ENCODE assay signal across 8 cellular contexts in genomic region chr16:16300263-16300859, GRCh38.
DNase-seq lines count a peak whose midpoint lies in the region; ATAC-seq, FAIRE-seq and TF ChIP-seq lines count a peak whose summit lies in the region.
"Not testable (repeated sequence)": the region's sequence is repeated elsewhere in the genome, so short reads cannot be mapped to it uniquely, and the experiment has no call there.

No MANE protein-coding gene starts in this region.

- peak; percentile 86 for ATAC-seq in RWPE2 (ENCODE audit: low read depth)
- ATAC-seq in esophagus mucosa = peak; percentile 37
- ATAC-seq in Right ventricle myocardium inferior = peak; percentile 87
- ATAC-seq in heart right ventricle = peak; percentile 62 to 88 (median 82)
- ATAC-seq in right cardiac atrium = peak; percentile 82 to 84
- peak; percentile 29 for ATAC-seq in HepG2
- ATAC-seq in omental fat pad (ENCODE audit: low FRiP score) = peak; percentile 44
- ATAC-seq in gastrocnemius medialis = peak; percentile 55 to 72

- not testable (repeated sequence) for H4K20me1 ChIP-seq in HepG2 (ENCODE audit: insufficient read depth, low read length)

- DNase-seq in RWPE2 (ENCODE audit: low spot score); Right ventricle myocardium inferior (ENCODE audit: missing footprints); heart right ventricle; right cardiac atrium; HepG2 (ENCODE audit: low spot score); omental fat pad (ENCODE audit: low spot score); gastrocnemius medialis: not testable (repeated sequence)

- TF ChIP-seq EP300 in HepG2 (IDR thresholded peaks at IDR 0.05; ENCODE audit: low read depth in 2 of 2, low read length in 2 of 2); HepG2 (CRISPR knock-in tag; IDR thresholded peaks at IDR 0.05; ENCODE audit: borderline replicate concordance): not testable (repeated sequence)

- H3K4me2 ChIP-seq in HepG2 (ENCODE audit: low read depth, low read length) = not testable (repeated sequence)

- not testable (repeated sequence) for H3K4me3 ChIP-seq in RWPE2 (ENCODE audit: severe bottlenecking); heart right ventricle; right cardiac atrium (ENCODE audit: low read length); HepG2 (replicated peaks in 1 of 3; ENCODE audit: insufficient read depth in 1 of 3, low read depth in 2 of 3, low read length in 3 of 3); gastrocnemius medialis

- H3K27ac ChIP-seq in RWPE2 (ENCODE audit: poor library complexity, severe bottlenecking); heart right ventricle; right cardiac atrium (ENCODE audit: low read length); HepG2 (ENCODE audit: extremely low read length, insufficient read depth, low read length); gastrocnemius medialis: not testable (repeated sequence)

- H3K9ac ChIP-seq in HepG2 (ENCODE audit: insufficient read depth, low read depth, low read length) = not testable (repeated sequence)

- TF ChIP-seq CTCF in RWPE2 (IDR thresholded peaks at IDR 0.05; ENCODE audit: poor library complexity, severe bottlenecking); heart right ventricle (IDR thresholded peaks at IDR 0.05); HepG2 (CRISPR knock-in tag; IDR thresholded peaks at IDR 0.05); omental fat pad (IDR thresholded peaks at IDR 0.05); gastrocnemius medialis (IDR thresholded peaks at IDR 0.05 in 4 of 5, conservative IDR thresholded peaks at IDR 0.05 in 1 of 5): not testable (repeated sequence)

- not testable (repeated sequence) for TF ChIP-seq POLR2A in HepG2 (IDR thresholded peaks at IDR 0.05; ENCODE audit: insufficient read depth in 1 of 2, low read depth in 2 of 2, low read length in 2 of 2); gastrocnemius medialis (IDR thresholded peaks at IDR 0.05)

- in situ Hi-C loops in HepG2 (cut with HindIII; ENCODE audit: extremely low pct_ligation_motif_present, low pct_unique_long_range_greater_than_20kb); gastrocnemius medialis (cut with MboI; ENCODE audit: low sequenced_read_pairs in 4 of 4): not testable (repeated sequence)

- not testable (repeated sequence) for H3K36me3 ChIP-seq in RWPE2 (ENCODE audit: low read depth); heart right ventricle; HepG2 (replicated peaks in 1 of 2; ENCODE audit: control insufficient read depth in 1 of 2, insufficient read depth in 2 of 2, low read length in 2 of 2); gastrocnemius medialis

- TF ChIP-seq RAD21 in HepG2 (CRISPR knock-in tag; IDR thresholded peaks at IDR 0.05) = not testable (repeated sequence)

- H2AFZ ChIP-seq in HepG2 (ENCODE audit: low read length) = not testable (repeated sequence)

- intact Hi-C loops in Right ventricle myocardium inferior (cut with DNase I); heart right ventricle (cut with DNase I); right cardiac atrium (cut with DNase I); HepG2 (cut with micrococcal nuclease; ENCODE audit: unreplicated experiment); gastrocnemius medialis (cut with DNase I; ENCODE audit: low total_unique reads): not testable (repeated sequence)

- POLR2A ChIA-PET in HepG2 (lab: Yijun Ruan, JAX) = not testable (repeated sequence)

- not testable (repeated sequence) for FAIRE-seq in HepG2 (lab: Jason Lieb, UNC)

- not testable (repeated sequence) for H3K9me3 ChIP-seq in RWPE2 (ENCODE audit: severe bottlenecking); heart right ventricle; right cardiac atrium (ENCODE audit: control insufficient read depth, low read length); HepG2 (ENCODE audit: low read length); gastrocnemius medialis

- not testable (repeated sequence) for H3K27me3 ChIP-seq in RWPE2 (ENCODE audit: insufficient read depth, poor library complexity, severe bottlenecking); heart right ventricle; right cardiac atrium (ENCODE audit: control insufficient read depth, insufficient read depth); HepG2 (ENCODE audit: control insufficient read depth in 1 of 2, insufficient read depth in 2 of 2, low read length in 2 of 2); gastrocnemius medialis

- H3K79me2 ChIP-seq in HepG2 (ENCODE audit: insufficient read depth, low read length) = not testable (repeated sequence)

- CTCF ChIA-PET in HepG2 (lab: Yijun Ruan, JAX; ENCODE audit: low intra/inter-chr PET ratio, low total read pairs) = not testable (repeated sequence)

- not testable (repeated sequence) for H3K4me1 ChIP-seq in RWPE2 (ENCODE audit: insufficient read depth, poor library complexity, severe bottlenecking); heart right ventricle; right cardiac atrium (ENCODE audit: control insufficient read depth, insufficient read depth, low read length); HepG2 (ENCODE audit: insufficient read depth, low read length); gastrocnemius medialis

- BruUV-seq in HepG2 (replicated peaks; lab: Mats Ljungman, UMichigan) = not testable (repeated sequence)

- no CpG with 5 or more reads among the region's 6 CpGs for WGBS in heart right ventricle, 2 donors
- no CpG with 5 or more reads among the region's 6 CpGs for WGBS in right cardiac atrium
- no CpG with 5 or more reads among the region's 6 CpGs for WGBS in HepG2 (ENCODE audit: low lambda C conversion rate)

Comparison
In these comparisons a context has a peak if more than half of its experiments do, and no peak if none do; other contexts are left out.
1. ATAC-seq: peak in every context shown above with its lines; median percentile 87 in Right ventricle myocardium inferior; 86 in RWPE2; 83 in right cardiac atrium; 82 in heart right ventricle; 64 in gastrocnemius medialis; 44 in omental fat pad; 37 in esophagus mucosa; 29 in HepG2.